Comparison of ENCODE assay signal across 1 cellular context in the genomic region with DNA sequence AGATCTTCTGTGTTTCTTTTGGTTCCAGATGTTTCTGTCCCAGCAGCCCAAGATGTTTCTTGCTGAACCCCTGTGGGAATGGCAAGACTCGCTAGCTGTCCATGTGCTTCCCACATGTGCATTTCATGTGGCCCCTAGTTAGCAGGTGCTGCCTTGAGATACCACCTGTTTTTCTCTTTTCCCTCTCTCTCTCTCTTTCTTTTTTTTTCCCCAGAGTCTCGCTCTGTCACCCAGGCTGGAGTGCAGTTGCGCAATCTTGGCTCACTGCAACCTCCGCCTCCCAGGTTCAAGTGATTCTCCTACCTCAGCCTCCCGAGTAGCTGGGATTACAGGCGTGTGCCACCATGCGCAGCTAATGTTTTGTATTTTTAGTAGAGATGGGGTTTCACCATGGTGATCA. TPM values are rescaled to one million over a fixed set of nuclear protein-coding genes. Genes with fewer than 3 reads are reported as not detected.
"Had no signal": no experiment of that assay in that cellular context is flagged by ENCODE, and none has a peak within 500 bp of the region (broad histone marks: within the 10 kb centered on the region; RNA-seq: fewer than 3 reads in every experiment).

No MANE protein-coding gene starts in this region.

RNA-seq across cellular contexts. Expression of gene IRF8, which starts 40.4 kb away (rescaled TPM):
- total RNA-seq: chondrocyte had no signal
